In genomic region chr7:26950854-26951253, GRCh38 we compare ENCODE assay signal across 26 cellular contexts.
"Had no signal": no experiment of that assay in that cellular context is flagged by ENCODE, and none has a peak within 500 bp of the region (broad histone marks: within the 10 kb centered on the region; RNA-seq: fewer than 3 reads in every experiment).

No MANE protein-coding gene starts in this region.

- DNase-seq: effector CD4-positive, alpha-beta T cell; gastrocnemius medialis; immature natural killer cell; left cardiac atrium; left ventricle myocardium inferior; lower lobe of right lung; midbrain; naive B cell; psoas muscle; retina; right lobe of liver; spleen; stimulated activated CD4-positive, alpha-beta T cell treated with anti-CD3 and anti-CD28 coated beads, Interleukin-15, amount 100 ng/mL, for 24 hours; stimulated activated CD4-positive, alpha-beta T cell treated with anti-CD3 and anti-CD28 coated beads, Interleukin-1b, Interleukin-23, amount 100 ng/mL, for 48 hours; stimulated activated CD4-positive, alpha-beta T cell treated with anti-CD3 and anti-CD28 coated beads, Interleukin-4, amount 100 ng/mL, for 24 hours; stimulated activated naive CD8-positive, alpha-beta T cell treated with anti-CD3 and anti-CD28 coated beads, Interleukin-15, amount 100 ng/mL, for 72 hours; testis; upper lobe of right lung had no signal

- H3K27ac Mint-ChIP-seq: immature natural killer cell; memory B cell; naive B cell; nephron; stimulated activated memory B cell treated with anti-CD40 and anti-IgM and Interleukin-4, amounts not matched to agents 10 μg/mL and 1 μg/mL and 100 μg/mL, for 72 hours; stimulated activated naive CD8-positive, alpha-beta T cell treated with anti-CD3 and anti-CD28 coated beads, Interleukin-15, amount 100 ng/mL, for 72 hours had no signal

- ATAC-seq: esophagus mucosa; gastrocnemius medialis; left cardiac atrium; lower lobe of right lung; psoas muscle; right lobe of liver; stimulated activated memory B cell treated with anti-CD40 and anti-IgM and Interleukin-4, amounts not matched to agents 10 μg/mL and 1 μg/mL and 100 μg/mL, for 72 hours; stimulated activated naive CD8-positive, alpha-beta T cell treated with anti-CD3 and anti-CD28 coated beads, Interleukin-15, amount 100 ng/mL, for 72 hours; upper lobe of right lung had no signal

- H3K4me1 ChIP-seq: gastrocnemius medialis, left ventricle myocardium inferior, lower lobe of right lung, parathyroid adenoma, psoas muscle, right lobe of liver, spleen, testis, tibial nerve, upper lobe of right lung, vagina had no signal

- H3K4me3 ChIP-seq: coronary artery, gastrocnemius medialis, left ventricle myocardium inferior, lower lobe of right lung, psoas muscle, right lobe of liver, spleen, testis, tibial nerve, upper lobe of right lung, vagina had no signal

- H3K36me3 Mint-ChIP-seq: immature natural killer cell; memory B cell; naive B cell; stimulated activated memory B cell treated with anti-CD40 and anti-IgM and Interleukin-4, amounts not matched to agents 10 μg/mL and 1 μg/mL and 100 μg/mL, for 72 hours had no signal

- H2AFZ ChIP-seq: parathyroid adenoma had no signal

- H3K9me3 Mint-ChIP-seq: immature natural killer cell; memory B cell; naive B cell; nephron; stimulated activated memory B cell treated with anti-CD40 and anti-IgM and Interleukin-4, amounts not matched to agents 10 μg/mL and 1 μg/mL and 100 μg/mL, for 72 hours; stimulated activated naive CD8-positive, alpha-beta T cell treated with anti-CD3 and anti-CD28 coated beads, Interleukin-15, amount 100 ng/mL, for 72 hours had no signal

- H3K27ac ChIP-seq: coronary artery, gastrocnemius medialis, left ventricle myocardium inferior, lower lobe of right lung, parathyroid adenoma, psoas muscle, right lobe of liver, spleen, testis, tibial nerve, upper lobe of right lung, vagina had no signal

- H3K9me3 ChIP-seq: gastrocnemius medialis, left ventricle myocardium inferior, lower lobe of right lung, psoas muscle, right lobe of liver, spleen, testis, tibial nerve, upper lobe of right lung, vagina had no signal

- H3K4me3 Mint-ChIP-seq: immature natural killer cell; memory B cell; naive B cell; nephron; stimulated activated memory B cell treated with anti-CD40 and anti-IgM and Interleukin-4, amounts not matched to agents 10 μg/mL and 1 μg/mL and 100 μg/mL, for 72 hours; stimulated activated naive CD8-positive, alpha-beta T cell treated with anti-CD3 and anti-CD28 coated beads, Interleukin-15, amount 100 ng/mL, for 72 hours had no signal

- H3K79me2 ChIP-seq: parathyroid adenoma had no signal

- H3K9ac ChIP-seq: parathyroid adenoma had no signal

- H3K36me3 ChIP-seq: gastrocnemius medialis, left ventricle myocardium inferior, lower lobe of right lung, right lobe of liver, spleen, tibial nerve, upper lobe of right lung, vagina had no signal

- H3K27me3 ChIP-seq: gastrocnemius medialis, right lobe of liver, spleen, testis, tibial nerve, upper lobe of right lung, vagina had no signal

- H3K4me1 Mint-ChIP-seq: immature natural killer cell; memory B cell; naive B cell; nephron; stimulated activated memory B cell treated with anti-CD40 and anti-IgM and Interleukin-4, amounts not matched to agents 10 μg/mL and 1 μg/mL and 100 μg/mL, for 72 hours; stimulated activated naive CD8-positive, alpha-beta T cell treated with anti-CD3 and anti-CD28 coated beads, Interleukin-15, amount 100 ng/mL, for 72 hours had no signal
